In genomic region chr15:41610048-41610447, GRCh38 we compare ENCODE assay signal across 1 cellular context.
TF ChIP-seq lines count a peak whose summit lies in the region.

No MANE protein-coding gene starts in this region.

TF ChIP-seq in HepG2, 621 proteins besides CTCF, POLR2A, EP300 and RAD21:
- TF ChIP-seq SMARCC2 (IDR thresholded peaks at IDR 0.05) (no peak), SRSF4 (IDR thresholded peaks at IDR 0.05; ENCODE audit: low read depth, low read length, poor library complexity, severe bottlenecking) (no peak), ZNF556 (CRISPR knock-in tag; IDR thresholded peaks at IDR 0.05; ENCODE audit: borderline replicate concordance) (no peak), ZNF275 (CRISPR knock-in tag; IDR thresholded peaks at IDR 0.05; ENCODE audit: borderline replicate concordance) (no peak), ZNF709 (CRISPR knock-in tag; IDR thresholded peaks at IDR 0.05) (no peak), ZNF337 (CRISPR knock-in tag; IDR thresholded peaks at IDR 0.05; ENCODE audit: borderline replicate concordance, low read depth) (no peak), DR1 (CRISPR knock-in tag; IDR thresholded peaks at IDR 0.05) (no peak)
